In the genomic region with DNA sequence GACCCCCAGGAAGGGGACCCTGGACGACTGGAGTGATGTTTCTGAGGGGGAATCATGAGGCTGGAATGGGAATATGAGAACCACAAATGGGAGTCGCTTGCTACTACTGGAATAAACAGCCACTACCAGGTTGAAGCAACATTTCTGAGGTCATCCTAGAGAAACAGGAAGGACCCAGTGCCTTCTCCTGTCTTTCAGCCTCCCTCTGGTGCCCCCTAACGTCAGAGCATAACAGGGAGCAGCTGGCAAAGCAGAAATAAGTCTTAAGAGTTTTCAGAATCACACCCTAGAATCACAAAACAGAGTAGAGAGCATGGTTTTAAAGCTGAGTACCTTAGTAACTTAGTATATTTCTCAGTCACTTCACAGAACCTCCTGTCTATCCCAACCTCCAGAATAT, we compare ENCODE assay signal across 1 cellular context.
TF ChIP-seq lines count a peak whose summit lies in the region.

No MANE protein-coding gene starts in this region.

TF ChIP-seq in liver, 16 proteins besides CTCF, POLR2A, EP300 and RAD21 (continued from another document):
- no peak for TF ChIP-seq REST (IDR thresholded peaks at IDR 0.05)
